ENCODE assay signal across 35 cellular contexts in genomic region chr3:101970212-101970611, GRCh38.
"Had no signal": no experiment of that assay in that cellular context is flagged by ENCODE, and none has a peak within 500 bp of the region (broad histone marks: within the 10 kb centered on the region; RNA-seq: fewer than 3 reads in every experiment).

No MANE protein-coding gene starts in this region.

- H3K4me3 ChIP-seq: MG63 had no signal

- H3K27me3 ChIP-seq: MG63 had no signal

- H3K36me3 ChIP-seq: MG63 had no signal

- DNase-seq: Karpas-422, Kasumi-1, MG63, MM.1S, MV-4-11, NCI-H1048, NCI-H1092, NCI-H1092 treated with DMSO at 0.1 percent for 48 hours, NCI-H1105, NCI-H1105 treated with DMSO at 0.1 percent for 48 hours, NCI-H1417, NCI-H1417 treated with DMSO at 0.1 percent for 48 hours, NCI-H1436, NCI-H1436 treated with DMSO at 0.1 percent for 48 hours, NCI-H146, NCI-H1694, NCI-H1694 treated with DMSO at 0.1 percent for 48 hours, NCI-H187, NCI-H187 treated with DMSO at 0.1 percent for 48 hours, NCI-H1930, NCI-H2029, NCI-H2029 treated with DMSO at 0.1 percent for 48 hours, NCI-H2081, NCI-H2081 treated with DMSO at 0.1 percent for 48 hours, NCI-H2107, NCI-H2171, NCI-H2171 treated with DMSO at 0.1 percent for 48 hours, NCI-H2227 treated with DMSO at 0.1 percent for 48 hours, NCI-H226, NCI-H345, NCI-H446, NCI-H446 treated with DMSO at 0.1 percent for 48 hours, NCI-H510A, NCI-H510A treated with DMSO at 0.1 percent for 48 hours, NCI-H524 had no signal
